In genomic region chr1:47416319-47417128, GRCh38 we compare ENCODE assay signal across 11 cellular contexts. TPM values are rescaled to one million over a fixed set of nuclear protein-coding genes. Genes with fewer than 3 reads are reported as not detected.
DNase-seq lines count a peak whose midpoint lies in the region; ATAC-seq and TF ChIP-seq lines count a peak whose summit lies in the region.
"Had no signal": no experiment of that assay in that cellular context is flagged by ENCODE, and none has a peak within 500 bp of the region (broad histone marks: within the 10 kb centered on the region; RNA-seq: fewer than 3 reads in every experiment).

No MANE protein-coding gene starts in this region.

- H3K27me3 ChIP-seq in left ventricle myocardium inferior (ENCODE audit: low read depth) (peaks cover 100% of the 10 kb centered on the region), ascending aorta (peaks cover 4% of the 10 kb centered on the region), kidney epithelial cell (ENCODE audit: control insufficient read depth, insufficient read depth, low read length) (peaks cover 33% of the 10 kb centered on the region)

- no peak for ATAC-seq in left ventricle myocardium superior
- ATAC-seq in HG02642 (IDR thresholded peaks at IDR 0.05; ENCODE audit: poor library complexity, unreplicated experiment): no peak
- ATAC-seq in HG03460 (IDR thresholded peaks at IDR 0.05; ENCODE audit: unreplicated experiment): no peak

- H3K4me3 ChIP-seq in left ventricle myocardium inferior: peak overlapping the region; percentile 44
- H3K4me3 ChIP-seq in ascending aorta: peak overlapping the region; percentile 44 to 54
- peak overlapping the region; percentile 21 for H3K4me3 ChIP-seq in kidney epithelial cell (ENCODE audit: low read depth, low read length)
- H3K4me3 ChIP-seq in urinary bladder (ENCODE audit: low read depth, low read length): peak overlapping the region; percentile 13

- 1% methylated on average over 126 of the region's 126 CpGs for WGBS in urinary bladder

- H3K4me1 ChIP-seq in left ventricle myocardium inferior (no peaks in the 10 kb centered on the region), ascending aorta (no peaks in the 10 kb centered on the region), urinary bladder (ENCODE audit: insufficient read depth) (peaks cover 4% of the 10 kb centered on the region)

- intact Hi-C loops in left ventricle myocardium inferior (cut with micrococcal nuclease): no loop called here
- intact Hi-C loops in left ventricle myocardium superior (cut with micrococcal nuclease): no loop called here
- intact Hi-C loops in ascending aorta (cut with DNase I): no loop called here

- H3K27ac ChIP-seq in left ventricle myocardium inferior (replicated peaks): no peak overlapping the region
- no peak overlapping the region for H3K27ac ChIP-seq in ascending aorta
- no peak overlapping the region for H3K27ac ChIP-seq in urinary bladder (ENCODE audit: low read depth)
- H3K27ac ChIP-seq: KMS-11 had no signal

- H3K9me3 ChIP-seq in left ventricle myocardium inferior (replicated peaks): no peaks in the 10 kb centered on the region
- H3K9me3 ChIP-seq in ascending aorta: no peaks in the 10 kb centered on the region

- TF ChIP-seq CTCF in left ventricle myocardium inferior (IDR thresholded peaks at IDR 0.05; ENCODE audit: borderline replicate concordance) (no peak), ascending aorta (IDR thresholded peaks at IDR 0.05) (no peak), kidney epithelial cell (IDR thresholded peaks at IDR 0.05; ENCODE audit: insufficient read depth, low read length, poor library complexity, severe bottlenecking) (no peak)

- H3K36me3 ChIP-seq in left ventricle myocardium inferior (no peaks in the 10 kb centered on the region), ascending aorta (no peaks in the 10 kb centered on the region), kidney epithelial cell (ENCODE audit: control insufficient read depth, insufficient read depth, low read length) (no peaks in the 10 kb centered on the region), urinary bladder (ENCODE audit: insufficient read depth) (no peaks in the 10 kb centered on the region)

- DNase-seq in left ventricle myocardium inferior (no peak), left ventricle myocardium superior (no peak), ascending aorta (ENCODE audit: low spot score in 2 of 2) (no peak), kidney epithelial cell (ENCODE audit: low read depth) (no peak), SK-N-DZ (ENCODE audit: low spot score) (no peak)

RNA-seq across cellular contexts. Expression of gene FOXE3, which starts 0.4 kb away (rescaled TPM):
- total RNA-seq in left ventricle myocardium inferior (not detected), left ventricle myocardium superior (not detected), ascending aorta (not detected), kidney epithelial cell (not detected in 2 replicates), urinary bladder (not detected)
- polyA plus RNA-seq in urinary bladder: not detected
- polyA plus RNA-seq in SK-N-DZ (2014; cell fraction: cytosol; rRNA removed): not detected in 2 replicates
- not detected in 2 replicates for polyA plus RNA-seq in SK-N-DZ (2014; cell fraction: nucleus; rRNA removed)
- total RNA-seq: SK-MEL-5, temporal lobe had no signal

RNA-seq across cellular contexts. Expression of gene FOXD2, which starts 21.3 kb away (rescaled TPM):
- not detected for total RNA-seq in left ventricle myocardium inferior
- total RNA-seq in left ventricle myocardium superior: not detected
- total RNA-seq in ascending aorta: 1.3 TPM
- 0.21 and 0.96 TPM in 2 replicates for total RNA-seq in kidney epithelial cell
- 0.85 TPM for total RNA-seq in urinary bladder
- polyA plus RNA-seq in urinary bladder: 0.19 TPM
- polyA plus RNA-seq in SK-N-DZ (2014; cell fraction: cytosol; rRNA removed): not detected in 2 replicates
- polyA plus RNA-seq in SK-N-DZ (2014; cell fraction: nucleus; rRNA removed): 0.14 and 0.18 TPM in 2 replicates
